ENCODE assay signal across 8 cellular contexts in the genomic region with DNA sequence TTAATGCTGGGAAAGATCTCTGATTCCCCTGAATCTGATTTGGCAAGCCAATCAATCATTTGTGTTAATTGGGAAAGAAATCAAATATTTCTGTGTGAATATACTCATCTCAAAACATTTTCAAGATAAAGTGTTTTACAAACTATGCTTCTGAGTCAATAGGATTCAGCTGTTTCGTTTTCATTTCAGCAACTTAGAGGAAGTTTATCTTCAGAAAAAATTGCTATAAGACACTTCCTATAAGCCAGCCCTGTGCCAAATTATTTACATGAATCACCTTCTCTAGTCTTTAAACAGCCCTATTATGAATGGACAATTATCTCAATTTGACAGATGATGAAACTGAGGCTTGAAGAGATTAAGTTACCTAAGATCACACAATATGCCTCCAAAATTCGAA. TPM values are rescaled to one million over a fixed set of nuclear protein-coding genes. Genes with fewer than 3 reads are reported as not detected.
A peak's percentile ranks its signal among the peaks of the same experiment; 100 is the strongest.
DNase-seq lines count a peak whose midpoint lies in the region; ATAC-seq and TF ChIP-seq lines count a peak whose summit lies in the region.
"Had no signal": no experiment of that assay in that cellular context is flagged by ENCODE, and none has a peak within 500 bp of the region (broad histone marks: within the 10 kb centered on the region; RNA-seq: fewer than 3 reads in every experiment).

No MANE protein-coding gene starts in this region.

- ATAC-seq in thoracic aorta (ENCODE audit: insufficient number of reproducible peaks, low FRiP score, low read depth) = no peak

- H3K27me3 ChIP-seq in thoracic aorta (replicated peaks; ENCODE audit: insufficient read depth) = no peaks in the 10 kb centered on the region

- intact Hi-C loops in activated naive CD4-positive, alpha-beta T cell treated with anti-CD3 and anti-CD28 coated beads for 36 hours (cut with micrococcal nuclease) = loop anchor here (1.0 to 2.0 kb wide), 3 partner anchors 11 to 28 kb away; a partner anchor contains a TSS

- H3K4me3 Mint-ChIP-seq in activated naive CD4-positive, alpha-beta T cell treated with anti-CD3 and anti-CD28 coated beads for 36 hours = peak overlapping the region; percentile 62

- H3K27ac Mint-ChIP-seq in activated naive CD4-positive, alpha-beta T cell treated with anti-CD3 and anti-CD28 coated beads for 36 hours = peak overlapping the region; percentile 88

- CTCF ChIA-PET in activated naive CD4-positive, alpha-beta T cell treated with anti-CD3 and anti-CD28 coated beads for 36 hours (lab: Charles Lee) = interaction anchor here (0.9 to 2.4 kb wide), 2 partner anchors 28 to 30 kb away, joined by 4 to 11 read pairs; no protein-coding TSS in a partner anchor

- no peaks in the 10 kb centered on the region for H3K36me3 ChIP-seq in thoracic aorta

- no peaks in the 10 kb centered on the region for H3K9me3 ChIP-seq in thoracic aorta

- no peak for DNase-seq in activated naive CD4-positive, alpha-beta T cell treated with anti-CD3 and anti-CD28 coated beads for 36 hours
- no peak for DNase-seq in activated naive CD4-positive, alpha-beta T cell treated with anti-CD3 and anti-CD28 coated beads, Interleukin-2, amount 50 U/mL, for 16 hours
- DNase-seq in thoracic aorta (ENCODE audit: low spot score) (no peak), DMS79 (lab: John Stamatoyannopoulos, UW) (no peak), ecto neural progenitor cell (ENCODE audit: low spot score) (no peak)

- H3K4me1 Mint-ChIP-seq in activated naive CD4-positive, alpha-beta T cell treated with anti-CD3 and anti-CD28 coated beads for 36 hours (ENCODE audit: low read depth) = peaks cover 28% of the 10 kb centered on the region

- H3K27ac ChIP-seq in VCaP (peak overlapping the region; percentile 90), thoracic aorta (no peak overlapping the region)

- H3K36me3 Mint-ChIP-seq in activated naive CD4-positive, alpha-beta T cell treated with anti-CD3 and anti-CD28 coated beads for 36 hours (ENCODE audit: low read depth) = no peaks in the 10 kb centered on the region

- no peaks in the 10 kb centered on the region for H3K27me3 Mint-ChIP-seq in activated naive CD4-positive, alpha-beta T cell treated with anti-CD3 and anti-CD28 coated beads for 36 hours (ENCODE audit: low read depth)

- H3K4me1 ChIP-seq in thoracic aorta (ENCODE audit: control insufficient read depth in 1 of 2, low read depth in 2 of 2) = no peaks in the 10 kb centered on the region

- H3K9me3 Mint-ChIP-seq in activated naive CD4-positive, alpha-beta T cell treated with anti-CD3 and anti-CD28 coated beads for 36 hours = no peaks in the 10 kb centered on the region

- no peak for TF ChIP-seq CTCF in VCaP (conservative IDR thresholded peaks at IDR 0.05)
- no peak for TF ChIP-seq CTCF in thoracic aorta (IDR thresholded peaks at IDR 0.05)

- H3K4me3 ChIP-seq in thoracic aorta = peak overlapping the region; percentile 35

RNA-seq across cellular contexts. Expression of a gene that starts 10.9 kb away (rescaled TPM):
- total RNA-seq in activated naive CD4-positive, alpha-beta T cell treated with anti-CD3 and anti-CD28 coated beads for 36 hours = not detected
- total RNA-seq in thoracic aorta = not detected
- total RNA-seq: endothelial cell of umbilical vein, renal cortical epithelial cell had no signal

RNA-seq across cellular contexts. Expression of a gene that starts 19.6 kb away (rescaled TPM):
- total RNA-seq in activated naive CD4-positive, alpha-beta T cell treated with anti-CD3 and anti-CD28 coated beads for 36 hours = not detected
- total RNA-seq in thoracic aorta = not detected
- total RNA-seq: endothelial cell of umbilical vein, renal cortical epithelial cell had no signal

RNA-seq across cellular contexts. Expression of a gene that starts 48.4 kb away (rescaled TPM):
- not detected for total RNA-seq in activated naive CD4-positive, alpha-beta T cell treated with anti-CD3 and anti-CD28 coated beads for 36 hours
- total RNA-seq in thoracic aorta = not detected
- total RNA-seq: endothelial cell of umbilical vein, renal cortical epithelial cell had no signal

RNA-seq across cellular contexts. Expression of a gene that starts 52.6 kb away (rescaled TPM):
- total RNA-seq in activated naive CD4-positive, alpha-beta T cell treated with anti-CD3 and anti-CD28 coated beads for 36 hours = 1 to 10 TPM; 5.1 to 6.8 TPM
- 1 to 10 TPM in 1 of 2 donors, under 1 TPM in 1; 0.92 to 6.2 TPM for total RNA-seq in thoracic aorta

RNA-seq across cellular contexts. Expression of a gene that starts 59.5 kb away (rescaled TPM):
- total RNA-seq in activated naive CD4-positive, alpha-beta T cell treated with anti-CD3 and anti-CD28 coated beads for 36 hours = 10 to 100 TPM; 13.6 to 15.6 TPM
- 10 to 100 TPM; 14.4 to 19.5 TPM for total RNA-seq in thoracic aorta
